In the genomic region with DNA sequence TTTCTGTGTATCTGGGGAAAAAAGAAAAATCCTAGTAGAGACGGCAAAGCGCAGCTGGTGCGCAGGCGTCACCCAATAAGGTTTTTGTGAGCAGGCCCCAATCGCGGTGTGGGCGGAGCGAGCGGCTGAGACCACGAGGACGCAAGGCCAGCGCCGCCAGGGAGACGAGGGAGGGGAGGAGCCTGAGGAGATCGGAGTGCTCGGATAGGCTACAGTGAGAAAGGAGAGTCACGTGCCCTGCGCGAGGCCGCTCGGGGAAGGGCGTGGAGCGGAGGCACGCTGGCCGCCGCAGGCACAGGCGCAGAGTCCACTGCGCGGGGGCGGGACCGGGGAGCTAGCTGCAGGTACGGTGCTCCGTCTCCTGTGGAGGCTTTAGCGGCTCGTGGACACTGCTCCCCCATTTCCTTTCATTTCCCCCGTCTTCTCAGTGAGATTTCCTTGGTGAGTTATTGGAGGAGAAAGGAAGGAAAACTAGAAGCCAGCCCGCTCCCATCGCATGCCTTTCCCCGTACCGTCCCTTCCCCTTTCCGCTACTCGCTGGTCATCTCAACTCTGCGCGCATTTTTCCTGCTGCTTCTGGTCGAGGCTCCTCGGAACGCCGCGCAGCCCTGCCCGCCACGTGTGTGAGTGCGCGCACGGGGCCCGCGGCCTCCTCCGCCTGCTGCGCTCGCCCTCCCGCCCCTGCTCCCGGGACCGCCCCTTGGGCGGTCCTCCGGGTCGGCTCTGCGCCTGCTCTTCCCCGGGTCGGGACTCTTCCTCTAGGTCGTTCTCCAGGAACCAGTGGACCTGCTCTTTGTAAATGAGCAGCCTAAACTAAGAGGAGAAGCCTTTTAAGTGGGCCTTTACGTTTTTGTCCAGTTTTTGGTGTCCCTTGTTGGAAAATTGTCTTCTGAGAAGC, we compare ENCODE assay signal across 1 cellular context.
TF ChIP-seq lines count a peak whose summit lies in the region.

A gene with protein sequence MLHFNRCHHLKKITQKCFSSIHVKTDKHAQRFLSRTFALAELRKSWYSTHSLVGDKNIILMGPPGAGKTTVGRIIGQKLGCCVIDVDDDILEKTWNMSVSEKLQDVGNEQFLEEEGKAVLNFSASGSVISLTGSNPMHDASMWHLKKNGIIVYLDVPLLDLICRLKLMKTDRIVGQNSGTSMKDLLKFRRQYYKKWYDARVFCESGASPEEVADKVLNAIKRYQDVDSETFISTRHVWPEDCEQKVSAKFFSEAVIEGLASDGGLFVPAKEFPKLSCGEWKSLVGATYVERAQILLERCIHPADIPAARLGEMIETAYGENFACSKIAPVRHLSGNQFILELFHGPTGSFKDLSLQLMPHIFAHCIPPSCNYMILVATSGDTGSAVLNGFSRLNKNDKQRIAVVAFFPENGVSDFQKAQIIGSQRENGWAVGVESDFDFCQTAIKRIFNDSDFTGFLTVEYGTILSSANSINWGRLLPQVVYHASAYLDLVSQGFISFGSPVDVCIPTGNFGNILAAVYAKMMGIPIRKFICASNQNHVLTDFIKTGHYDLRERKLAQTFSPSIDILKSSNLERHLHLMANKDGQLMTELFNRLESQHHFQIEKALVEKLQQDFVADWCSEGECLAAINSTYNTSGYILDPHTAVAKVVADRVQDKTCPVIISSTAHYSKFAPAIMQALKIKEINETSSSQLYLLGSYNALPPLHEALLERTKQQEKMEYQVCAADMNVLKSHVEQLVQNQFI (plus strand): TSS at position 264 of the 898 bp plus-strand sequence. CDS start 6,612 bp downstream, outside the sequence.

TF ChIP-seq in K562, 482 proteins besides CTCF, POLR2A, EP300 and RAD21 (continued from another document and continues in another):
- TF ChIP-seq, protein P1, sequence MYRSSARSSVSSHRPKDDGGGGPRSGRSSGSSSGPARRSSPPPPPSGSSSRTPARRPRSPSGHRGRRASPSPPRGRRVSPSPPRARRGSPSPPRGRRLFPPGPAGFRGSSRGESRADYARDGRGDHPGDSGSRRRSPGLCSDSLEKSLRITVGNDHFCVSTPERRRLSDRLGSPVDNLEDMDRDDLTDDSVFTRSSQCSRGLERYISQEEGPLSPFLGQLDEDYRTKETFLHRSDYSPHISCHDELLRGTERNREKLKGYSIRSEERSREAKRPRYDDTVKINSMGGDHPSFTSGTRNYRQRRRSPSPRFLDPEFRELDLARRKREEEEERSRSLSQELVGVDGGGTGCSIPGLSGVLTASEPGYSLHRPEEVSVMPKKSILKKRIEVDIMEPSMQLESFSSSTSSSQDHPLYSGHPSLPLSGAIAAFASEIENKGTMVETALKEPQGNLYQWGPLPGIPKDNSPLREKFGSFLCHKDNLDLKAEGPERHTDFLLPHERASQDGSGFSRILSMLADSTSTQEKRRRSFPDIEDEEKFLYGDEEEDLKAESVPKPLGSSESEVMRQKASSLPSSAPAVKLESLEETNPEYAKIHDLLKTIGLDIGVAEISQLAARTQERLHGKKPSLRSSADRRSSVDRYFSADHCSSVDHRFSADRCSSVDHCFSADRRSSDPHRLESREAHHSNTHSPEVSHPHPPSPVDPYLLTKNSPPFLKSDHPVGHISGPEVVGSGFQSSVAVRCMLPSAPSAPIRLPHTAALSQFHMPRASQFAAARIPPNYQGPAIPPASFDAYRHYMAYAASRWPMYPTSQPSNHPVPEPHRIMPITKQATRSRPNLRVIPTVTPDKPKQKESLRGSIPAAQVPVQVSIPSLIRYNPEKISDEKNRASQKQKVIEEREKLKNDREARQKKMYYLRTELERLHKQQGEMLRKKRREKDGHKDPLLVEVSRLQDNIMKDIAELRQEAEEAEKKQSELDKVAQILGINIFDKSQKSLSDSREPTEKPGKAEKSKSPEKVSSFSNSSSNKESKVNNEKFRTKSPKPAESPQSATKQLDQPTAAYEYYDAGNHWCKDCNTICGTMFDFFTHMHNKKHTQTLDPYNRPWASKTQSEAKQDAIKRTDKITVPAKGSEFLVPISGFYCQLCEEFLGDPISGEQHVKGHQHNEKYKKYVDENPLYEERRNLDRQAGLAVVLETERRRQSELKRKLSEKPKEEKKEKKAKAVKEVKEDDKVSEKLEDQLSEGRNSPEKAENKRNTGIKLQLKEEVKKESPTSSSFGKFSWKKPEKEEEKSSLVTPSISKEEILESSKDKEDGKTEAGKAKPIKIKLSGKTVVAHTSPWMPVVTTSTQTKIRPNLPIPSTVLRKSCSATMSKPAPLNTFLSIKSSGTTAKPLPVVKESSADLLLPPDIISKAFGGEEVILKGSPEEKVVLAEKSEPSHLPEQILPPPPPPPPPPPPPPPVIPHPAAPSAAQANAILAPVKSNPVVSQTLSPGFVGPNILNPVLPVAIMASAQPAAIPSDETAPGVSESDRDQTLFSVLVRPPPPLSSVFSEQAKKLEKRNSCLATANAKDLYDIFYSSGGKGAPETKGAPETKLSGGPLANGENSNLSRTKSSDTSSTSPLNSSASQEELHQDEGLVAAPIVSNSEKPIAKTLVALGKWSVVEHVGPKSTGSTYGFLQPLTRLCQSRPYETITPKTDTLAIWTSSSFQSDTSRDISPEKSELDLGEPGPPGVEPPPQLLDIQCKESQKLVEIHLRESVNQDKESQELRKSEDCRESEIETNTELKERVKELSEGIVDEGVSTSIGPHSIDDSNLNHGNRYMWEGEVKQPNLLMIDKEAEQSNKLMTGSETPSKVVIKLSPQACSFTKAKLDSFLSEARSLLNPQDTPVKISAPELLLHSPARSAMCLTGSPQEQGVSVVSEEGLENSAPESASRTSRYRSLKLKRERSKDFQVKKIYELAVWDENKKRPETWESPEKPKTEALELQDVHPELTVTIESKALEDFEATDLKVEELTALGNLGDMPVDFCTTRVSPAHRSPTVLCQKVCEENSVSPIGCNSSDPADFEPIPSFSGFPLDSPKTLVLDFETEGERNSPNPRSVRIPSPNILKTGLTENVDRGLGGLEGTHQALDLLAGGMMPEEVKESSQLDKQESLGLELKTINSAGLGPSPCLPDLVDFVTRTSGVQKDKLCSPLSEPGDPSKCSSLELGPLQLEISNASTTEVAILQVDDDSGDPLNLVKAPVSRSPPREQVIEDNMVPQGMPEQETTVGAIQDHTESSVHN (IDR thresholded peaks at IDR 0.05; ENCODE audit: borderline replicate concordance in 1 of 2, low read depth in 1 of 2) = no peak
- TF ChIP-seq BRCA1 (IDR thresholded peaks at IDR 0.05) (no peak), BRCA1 (CRISPR knock-in tag; IDR thresholded peaks at IDR 0.05) (no peak), OTX1 (CRISPR knock-in tag; IDR thresholded peaks at IDR 0.05) (peak; percentile 92; the same call in 1 of the 2 replicates), HMG20B (CRISPR knock-in tag; IDR thresholded peaks at IDR 0.05) (no peak), DIDO1 (tag; IDR thresholded peaks at IDR 0.05; ENCODE audit: low read depth) (no peak), RERE (CRISPR knock-in tag; IDR thresholded peaks at IDR 0.05; ENCODE audit: borderline replicate concordance) (peak; percentile 16; the same call in 1 of the 2 replicates), ZNF696 (CRISPR knock-in tag; conservative IDR thresholded peaks at IDR 0.05) (no peak), KAT7 (CRISPR knock-in tag; IDR thresholded peaks at IDR 0.05; ENCODE audit: borderline replicate concordance) (peak; percentile 96), PRPF4 (IDR thresholded peaks at IDR 0.05; ENCODE audit: insufficient read depth, low read depth, low read length, poor library complexity, severe bottlenecking) (no peak), KLF10 (CRISPR knock-in tag; IDR thresholded peaks at IDR 0.05) (no peak), RBBP5 (IDR thresholded peaks at IDR 0.05; ENCODE audit: borderline replicate concordance, insufficient read depth, low read length, poor library complexity, severe bottlenecking) (peak; percentile 90), ZNF699 (CRISPR knock-in tag; IDR thresholded peaks at IDR 0.05; ENCODE audit: insufficient replicate concordance) (no peak), RNF219 (CRISPR knock-in tag; IDR thresholded peaks at IDR 0.05) (no peak), ETV1 (tag; conservative IDR thresholded peaks at IDR 0.05; ENCODE audit: low read depth) (no peak), MTA1 (IDR thresholded peaks at IDR 0.05; ENCODE audit: borderline replicate concordance) (no peak)
- TF ChIP-seq, protein P2, sequence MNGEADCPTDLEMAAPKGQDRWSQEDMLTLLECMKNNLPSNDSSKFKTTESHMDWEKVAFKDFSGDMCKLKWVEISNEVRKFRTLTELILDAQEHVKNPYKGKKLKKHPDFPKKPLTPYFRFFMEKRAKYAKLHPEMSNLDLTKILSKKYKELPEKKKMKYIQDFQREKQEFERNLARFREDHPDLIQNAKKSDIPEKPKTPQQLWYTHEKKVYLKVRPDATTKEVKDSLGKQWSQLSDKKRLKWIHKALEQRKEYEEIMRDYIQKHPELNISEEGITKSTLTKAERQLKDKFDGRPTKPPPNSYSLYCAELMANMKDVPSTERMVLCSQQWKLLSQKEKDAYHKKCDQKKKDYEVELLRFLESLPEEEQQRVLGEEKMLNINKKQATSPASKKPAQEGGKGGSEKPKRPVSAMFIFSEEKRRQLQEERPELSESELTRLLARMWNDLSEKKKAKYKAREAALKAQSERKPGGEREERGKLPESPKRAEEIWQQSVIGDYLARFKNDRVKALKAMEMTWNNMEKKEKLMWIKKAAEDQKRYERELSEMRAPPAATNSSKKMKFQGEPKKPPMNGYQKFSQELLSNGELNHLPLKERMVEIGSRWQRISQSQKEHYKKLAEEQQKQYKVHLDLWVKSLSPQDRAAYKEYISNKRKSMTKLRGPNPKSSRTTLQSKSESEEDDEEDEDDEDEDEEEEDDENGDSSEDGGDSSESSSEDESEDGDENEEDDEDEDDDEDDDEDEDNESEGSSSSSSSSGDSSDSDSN (IDR thresholded peaks at IDR 0.05; ENCODE audit: borderline replicate concordance in 1 of 2, low read depth in 2 of 2, low read length in 2 of 2) = peak in 1 of 2 experiments; percentile 77; a peak in 1 of 4 replicates
- TF ChIP-seq, protein P3, sequence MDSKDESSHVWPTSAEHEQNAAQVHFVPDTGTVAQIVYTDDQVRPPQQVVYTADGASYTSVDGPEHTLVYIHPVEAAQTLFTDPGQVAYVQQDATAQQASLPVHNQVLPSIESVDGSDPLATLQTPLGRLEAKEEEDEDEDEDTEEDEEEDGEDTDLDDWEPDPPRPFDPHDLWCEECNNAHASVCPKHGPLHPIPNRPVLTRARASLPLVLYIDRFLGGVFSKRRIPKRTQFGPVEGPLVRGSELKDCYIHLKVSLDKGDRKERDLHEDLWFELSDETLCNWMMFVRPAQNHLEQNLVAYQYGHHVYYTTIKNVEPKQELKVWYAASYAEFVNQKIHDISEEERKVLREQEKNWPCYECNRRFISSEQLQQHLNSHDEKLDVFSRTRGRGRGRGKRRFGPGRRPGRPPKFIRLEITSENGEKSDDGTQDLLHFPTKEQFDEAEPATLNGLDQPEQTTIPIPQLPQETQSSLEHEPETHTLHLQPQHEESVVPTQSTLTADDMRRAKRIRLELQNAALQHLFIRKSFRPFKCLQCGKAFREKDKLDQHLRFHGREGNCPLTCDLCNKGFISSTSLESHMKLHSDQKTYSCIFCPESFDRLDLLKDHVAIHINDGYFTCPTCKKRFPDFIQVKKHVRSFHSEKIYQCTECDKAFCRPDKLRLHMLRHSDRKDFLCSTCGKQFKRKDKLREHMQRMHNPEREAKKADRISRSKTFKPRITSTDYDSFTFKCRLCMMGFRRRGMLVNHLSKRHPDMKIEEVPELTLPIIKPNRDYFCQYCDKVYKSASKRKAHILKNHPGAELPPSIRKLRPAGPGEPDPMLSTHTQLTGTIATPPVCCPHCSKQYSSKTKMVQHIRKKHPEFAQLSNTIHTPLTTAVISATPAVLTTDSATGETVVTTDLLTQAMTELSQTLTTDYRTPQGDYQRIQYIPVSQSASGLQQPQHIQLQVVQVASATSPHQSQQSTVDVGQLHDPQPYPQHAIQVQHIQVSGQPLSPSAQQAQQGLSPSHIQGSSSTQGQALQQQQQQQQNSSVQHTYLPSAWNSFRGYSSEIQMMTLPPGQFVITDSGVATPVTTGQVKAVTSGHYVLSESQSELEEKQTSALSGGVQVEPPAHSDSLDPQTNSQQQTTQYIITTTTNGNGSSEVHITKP (IDR thresholded peaks at IDR 0.05; ENCODE audit: partially characterized antibody) = peak; percentile 94
